ENCODE assay signal across 1 cellular context in the genomic region with DNA sequence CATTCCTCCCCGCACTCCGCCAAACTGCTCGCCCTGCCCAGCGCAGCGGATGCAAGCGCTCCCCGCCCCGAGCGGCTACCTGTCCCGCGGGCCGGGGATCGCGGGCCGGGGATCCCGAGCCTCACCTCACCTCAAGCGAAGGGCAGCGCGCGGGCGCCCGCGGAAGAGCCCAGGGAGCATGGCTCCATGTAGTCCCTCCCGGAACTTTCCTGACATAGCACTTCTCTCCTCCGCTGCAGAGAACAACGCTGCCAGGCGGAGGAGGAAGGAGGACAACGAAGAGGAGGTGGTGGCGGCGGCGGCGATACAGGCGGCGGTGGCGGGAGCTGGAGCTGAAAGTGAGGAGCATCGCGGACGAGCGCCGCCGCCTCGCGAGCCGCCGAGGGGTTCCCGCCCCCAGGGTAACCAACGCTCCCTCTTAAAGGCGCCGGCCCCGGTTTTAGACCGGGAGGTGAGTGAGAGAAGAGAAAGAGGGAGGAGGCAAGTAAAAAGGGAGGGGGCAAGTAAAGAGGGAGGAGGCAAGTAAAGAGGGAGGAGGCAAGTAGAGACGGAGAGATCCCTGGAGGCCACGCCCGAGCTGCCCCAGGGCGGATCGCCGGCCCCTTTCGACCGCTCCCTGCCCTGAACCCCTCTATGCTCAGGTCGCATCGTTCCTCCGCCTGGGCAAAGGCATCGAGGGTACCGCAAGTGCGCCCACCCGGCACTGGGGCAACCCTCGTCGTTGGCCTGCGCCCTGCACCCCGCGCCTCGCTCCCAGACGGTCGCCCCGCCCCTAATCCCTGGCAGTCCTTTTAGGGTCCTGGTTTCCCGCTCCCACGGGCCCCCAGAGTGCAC.
A peak's percentile ranks its signal among the peaks of the same experiment; 100 is the strongest.
TF ChIP-seq lines count a peak whose summit lies in the region.

Gene GPR63 (minus strand): TSS at position 340 of the 834 bp plus-strand sequence. CDS start 37,746 bp downstream, outside the sequence.

TF ChIP-seq in H1, 55 proteins besides CTCF, POLR2A, EP300 and RAD21:
- TF ChIP-seq TAF1 (IDR thresholded peaks at IDR 0.05; ENCODE audit: low read depth, low read length) (peak; percentile 89), BACH1 (IDR thresholded peaks at IDR 0.05; ENCODE audit: low read length) (no peak), PHF8 (conservative IDR thresholded peaks at IDR 0.05; ENCODE audit: low read depth, low read length) (peak; percentile 77), ASH2L (IDR thresholded peaks at IDR 0.05; ENCODE audit: low read length) (peak; percentile 98), GTF2F1 (IDR thresholded peaks at IDR 0.05; ENCODE audit: borderline replicate concordance, low read depth, low read length) (no peak), NANOG (IDR thresholded peaks at IDR 0.05; ENCODE audit: insufficient read depth, low read depth, low read length, poor library complexity, severe bottlenecking) (no peak), CBX8 (IDR thresholded peaks at IDR 0.05; ENCODE audit: borderline replicate concordance, low read depth, low read length) (no peak), CEBPB (IDR thresholded peaks at IDR 0.05; ENCODE audit: low read depth, low read length) (no peak), SP4 (IDR thresholded peaks at IDR 0.05; ENCODE audit: low read length) (peak; percentile 67; the same call in 1 of the 2 replicates), POLR2AphosphoS5 (IDR thresholded peaks at IDR 0.05; ENCODE audit: low read depth, low read length) (peak; percentile 74), E2F6 (IDR thresholded peaks at IDR 0.05) (peak; percentile 59), CREB1 (IDR thresholded peaks at IDR 0.05) (peak; percentile 55; the same call in 1 of the 2 replicates), RBBP5 (IDR thresholded peaks at IDR 0.05; ENCODE audit: borderline replicate concordance, low read depth, low read length) (peak; percentile 88; the same call in 1 of the 2 replicates), SUZ12 (IDR thresholded peaks at IDR 0.05; ENCODE audit: low read length) (no peak), KDM4A (IDR thresholded peaks at IDR 0.05; ENCODE audit: low read depth, low read length, severe bottlenecking) (peak; percentile 77), TBP (IDR thresholded peaks at IDR 0.05; ENCODE audit: low read depth, low read length) (peak; percentile 82), SP2 (IDR thresholded peaks at IDR 0.05; ENCODE audit: low read length) (no peak), EGR1 (IDR thresholded peaks at IDR 0.05; ENCODE audit: borderline replicate concordance, low read depth, low read length) (no peak; the same call in 1 of the 2 replicates), TAF7 (optimal IDR thresholded peaks at IDR 0.05; ENCODE audit: borderline replicate concordance, low read depth, low read length) (peak; percentile 86), CTBP2 (IDR thresholded peaks at IDR 0.05; ENCODE audit: borderline replicate concordance, insufficient read depth, insufficient read length, low read length) (peak; percentile 50), CBX5 (IDR thresholded peaks at IDR 0.05; ENCODE audit: low read depth, low read length) (no peak)
- TF ChIP-seq, protein P1, sequence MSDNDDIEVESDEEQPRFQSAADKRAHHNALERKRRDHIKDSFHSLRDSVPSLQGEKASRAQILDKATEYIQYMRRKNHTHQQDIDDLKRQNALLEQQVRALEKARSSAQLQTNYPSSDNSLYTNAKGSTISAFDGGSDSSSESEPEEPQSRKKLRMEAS (IDR thresholded peaks at IDR 0.05), result peak; percentile 44; the same call in 1 of the 2 replicates
TF ChIP-seq in H1: peak in this region for 13.
